ENCODE assay signal across 1 cellular context in genomic region chr20:25032065-25032477, GRCh38.
TF ChIP-seq lines count a peak whose summit lies in the region.

No MANE protein-coding gene starts in this region.

TF ChIP-seq in K562, 482 proteins besides CTCF, POLR2A, EP300 and RAD21 (continued from another document):
- TF ChIP-seq USF2 (CRISPR knock-in tag; IDR thresholded peaks at IDR 0.05) (peak; percentile 90), CCAR2 (IDR thresholded peaks at IDR 0.05; ENCODE audit: low read depth, low read length) (no peak), USF1 (CRISPR knock-in tag; IDR thresholded peaks at IDR 0.05) (peak; percentile 86), L3MBTL2 (IDR thresholded peaks at IDR 0.05) (0 out of 2 replicates have a peak, but pooled peaks have one; percentile 24), FOS (IDR thresholded peaks at IDR 0.05; ENCODE audit: extremely low read depth, insufficient read length) (peak; percentile 7), RAD51 (IDR thresholded peaks at IDR 0.05; ENCODE audit: borderline replicate concordance, low read depth) (peak; percentile 63; the same call in 1 of the 2 replicates)
- TF ChIP-seq, protein P1, sequence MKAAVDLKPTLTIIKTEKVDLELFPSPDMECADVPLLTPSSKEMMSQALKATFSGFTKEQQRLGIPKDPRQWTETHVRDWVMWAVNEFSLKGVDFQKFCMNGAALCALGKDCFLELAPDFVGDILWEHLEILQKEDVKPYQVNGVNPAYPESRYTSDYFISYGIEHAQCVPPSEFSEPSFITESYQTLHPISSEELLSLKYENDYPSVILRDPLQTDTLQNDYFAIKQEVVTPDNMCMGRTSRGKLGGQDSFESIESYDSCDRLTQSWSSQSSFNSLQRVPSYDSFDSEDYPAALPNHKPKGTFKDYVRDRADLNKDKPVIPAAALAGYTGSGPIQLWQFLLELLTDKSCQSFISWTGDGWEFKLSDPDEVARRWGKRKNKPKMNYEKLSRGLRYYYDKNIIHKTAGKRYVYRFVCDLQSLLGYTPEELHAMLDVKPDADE (conservative IDR thresholded peaks at IDR 0.05; ENCODE audit: control insufficient read depth, low read depth, low read length): no peak
